ENCODE assay signal across 10 cellular contexts in genomic region chr3:152197937-152198336, GRCh38.
DNase-seq lines count a peak whose midpoint lies in the region; ATAC-seq lines count a peak whose summit lies in the region.
"Had no signal": no experiment of that assay in that cellular context is flagged by ENCODE, and none has a peak within 500 bp of the region (broad histone marks: within the 10 kb centered on the region; RNA-seq: fewer than 3 reads in every experiment).

No MANE protein-coding gene starts in this region.

- POLR2A ChIA-PET in CD8-positive, alpha-beta memory T cell (lab: Charles Lee) = interaction anchor here (0.7 to 3.7 kb wide), 3 partner anchors 71 to 154 kb away, joined by 3 to 29 read pairs (median 5); partner anchors contain the start of gene MBNL1
- POLR2A ChIA-PET in naive thymus-derived CD4-positive, alpha-beta T cell (lab: Charles Lee) = interaction anchor here (0.6 to 16.2 kb wide), 13 partner anchors 8 to 245 kb away, joined by 3 to 198 read pairs (median 12); partner anchors contain the start of gene MBNL1

- no peaks in the 10 kb centered on the region for H3K27me3 Mint-ChIP-seq in CD8-positive, alpha-beta memory T cell
- no peaks in the 10 kb centered on the region for H3K27me3 Mint-ChIP-seq in T-helper 17 cell
- no peaks in the 10 kb centered on the region for H3K27me3 Mint-ChIP-seq in naive thymus-derived CD4-positive, alpha-beta T cell

- peaks cover 69% of the 10 kb centered on the region for H3K4me1 ChIP-seq in CD8-positive, alpha-beta memory T cell (ENCODE audit: insufficient read depth, low read length)
- peaks cover 33 to 59% of the 10 kb centered on the region in 2 donors for H3K4me1 ChIP-seq in naive thymus-derived CD4-positive, alpha-beta T cell (ENCODE audit: control insufficient read depth in 2 of 2, insufficient read depth in 2 of 2, low read length in 2 of 2)

- DNase-seq in CD8-positive, alpha-beta memory T cell = no peak
- DNase-seq in T-helper 17 cell = no peak
- peak in 1 of 9 donors; percentile 27 for DNase-seq in naive thymus-derived CD4-positive, alpha-beta T cell
- no peak for DNase-seq in midbrain (lab: John Stamatoyannopoulos, UW)
- DNase-seq in putamen (ENCODE audit: low spot score) = no peak
- DNase-seq: activated effector memory CD4-positive, alpha-beta T cell treated with anti-CD3 and anti-CD28 coated beads, Interleukin-2, amount 50 U/mL, for 16 hours; PC-3 had no signal

- H3K4me3 Mint-ChIP-seq in CD8-positive, alpha-beta memory T cell = peak overlapping the region; percentile 63 to 90 (median 73)
- H3K4me3 Mint-ChIP-seq in T-helper 17 cell = peak overlapping the region; percentile 80
- H3K4me3 Mint-ChIP-seq in naive thymus-derived CD4-positive, alpha-beta T cell = peak overlapping the region; percentile 71 to 88 (median 84)

- H3K27me3 ChIP-seq in CD8-positive, alpha-beta memory T cell (ENCODE audit: insufficient read depth, low read length, poor library complexity, severe bottlenecking) = no peaks in the 10 kb centered on the region
- H3K27me3 ChIP-seq in naive thymus-derived CD4-positive, alpha-beta T cell (ENCODE audit: control insufficient read depth in 2 of 2, insufficient read depth in 2 of 2, low read length in 2 of 2) = no peaks in the 10 kb centered on the region

- peaks cover 0 to 8% (median 0%) of the 10 kb centered on the region in 3 donors for H3K36me3 Mint-ChIP-seq in CD8-positive, alpha-beta memory T cell
- H3K36me3 Mint-ChIP-seq in T-helper 17 cell (ENCODE audit: low read depth) = no peaks in the 10 kb centered on the region
- H3K36me3 Mint-ChIP-seq in naive thymus-derived CD4-positive, alpha-beta T cell = peaks cover 0 to 8% (median 0%) of the 10 kb centered on the region in 5 donors

- H3K4me1 Mint-ChIP-seq in CD8-positive, alpha-beta memory T cell = peaks cover 74 to 95% (median 95%) of the 10 kb centered on the region in 3 donors
- H3K4me1 Mint-ChIP-seq in T-helper 17 cell = peaks cover 47% of the 10 kb centered on the region
- peaks cover 41 to 88% (median 76%) of the 10 kb centered on the region in 7 donors for H3K4me1 Mint-ChIP-seq in naive thymus-derived CD4-positive, alpha-beta T cell

- CTCF ChIA-PET in CD8-positive, alpha-beta memory T cell (lab: Charles Lee) = interaction anchor here (1.8 to 4.6 kb wide), 4 partner anchors 14 to 74 kb away, joined by 4 to 25 read pairs (median 10); partner anchors contain the start of gene MBNL1
- CTCF ChIA-PET in naive thymus-derived CD4-positive, alpha-beta T cell (lab: Charles Lee) = interaction anchor here (0.7 to 1.1 kb wide), 5 partner anchors 10 to 93 kb away, joined by 3 to 4 read pairs (median 3); no protein-coding TSS in a partner anchor

- intact Hi-C loops in naive thymus-derived CD4-positive, alpha-beta T cell (cut with micrococcal nuclease) = loop anchor here (1.0 to 5.0 kb wide), 6 partner anchors 7 to 1596 kb away; partner anchors contain the start of genes GPR171 (in 2 of the 2), SELENOT (in 1 of the 2) and SIAH2 (in 1 of the 2)

- peak overlapping the region; percentile 42 for H3K4me3 ChIP-seq in CD8-positive, alpha-beta memory T cell (ENCODE audit: low read length)
- H3K4me3 ChIP-seq in naive thymus-derived CD4-positive, alpha-beta T cell (ENCODE audit: low read length) = peak overlapping the region; percentile 50

- H3K27ac Mint-ChIP-seq in CD8-positive, alpha-beta memory T cell = peak overlapping the region; percentile 88 to 98 (median 96)
- peak overlapping the region; percentile 99 for H3K27ac Mint-ChIP-seq in T-helper 17 cell
- H3K27ac Mint-ChIP-seq in naive thymus-derived CD4-positive, alpha-beta T cell = peak overlapping the region; percentile 90 to 100 (median 94)

- peak overlapping the region; percentile 63 for H3K27ac ChIP-seq in CD8-positive, alpha-beta memory T cell (ENCODE audit: low read depth, low read length)
- H3K27ac ChIP-seq in naive thymus-derived CD4-positive, alpha-beta T cell (ENCODE audit: low read depth, low read length) = peak overlapping the region; percentile 84

- no peaks in the 10 kb centered on the region for H3K9me3 ChIP-seq in CD8-positive, alpha-beta memory T cell (ENCODE audit: low read length)
- H3K9me3 ChIP-seq in T-helper 17 cell (ENCODE audit: control insufficient read depth, low read length, poor library complexity, severe bottlenecking) = no peaks in the 10 kb centered on the region
- H3K9me3 ChIP-seq in naive thymus-derived CD4-positive, alpha-beta T cell (ENCODE audit: control insufficient read depth in 2 of 3, low read length in 3 of 3) = no peaks in the 10 kb centered on the region

- H3K9me3 Mint-ChIP-seq in CD8-positive, alpha-beta memory T cell = no peaks in the 10 kb centered on the region
- H3K9me3 Mint-ChIP-seq in naive thymus-derived CD4-positive, alpha-beta T cell = no peaks in the 10 kb centered on the region

- no peaks in the 10 kb centered on the region for H3K36me3 ChIP-seq in CD8-positive, alpha-beta memory T cell (ENCODE audit: insufficient read depth, low read length)
- H3K36me3 ChIP-seq in naive thymus-derived CD4-positive, alpha-beta T cell (ENCODE audit: control insufficient read depth in 2 of 3, insufficient read depth in 3 of 3, low read length in 3 of 3) = no peaks in the 10 kb centered on the region

- ATAC-seq in GM21723 (IDR thresholded peaks at IDR 0.05; ENCODE audit: unreplicated experiment) (peak; percentile 24), T-helper 17 cell (peak; percentile 10), GM19467 (IDR thresholded peaks at IDR 0.05; ENCODE audit: unreplicated experiment) (no peak)
- no peak for ATAC-seq in naive thymus-derived CD4-positive, alpha-beta T cell
- ATAC-seq in activated CD4-positive, CD25-positive, alpha-beta regulatory T cell treated with anti-CD3 and anti-CD28 coated beads, Interleukin-2, amount 50 U/mL, for 24 hours = no peak
- ATAC-seq: PC-3 had no signal

Comparison
In these comparisons a context has a peak if more than half of its experiments do, and no peak if none do; other contexts are left out.
1. ATAC-seq: peak in GM21723 (single experiment) and T-helper 17 cell (single experiment); none in naive thymus-derived CD4-positive, alpha-beta T cell (single experiment), GM19467 (single experiment) and activated CD4-positive, CD25-positive, alpha-beta regulatory T cell treated with anti-CD3 and anti-CD28 coated beads, Interleukin-2, amount 50 U/mL, for 24 hours (0 of 2).
2. Peak in every context shown above with its lines, with median percentiles within 50 percentile points of each other: H3K27ac Mint-ChIP-seq and H3K4me3 Mint-ChIP-seq.